Comparison of ENCODE assay signal across 7 cellular contexts in the genomic region with DNA sequence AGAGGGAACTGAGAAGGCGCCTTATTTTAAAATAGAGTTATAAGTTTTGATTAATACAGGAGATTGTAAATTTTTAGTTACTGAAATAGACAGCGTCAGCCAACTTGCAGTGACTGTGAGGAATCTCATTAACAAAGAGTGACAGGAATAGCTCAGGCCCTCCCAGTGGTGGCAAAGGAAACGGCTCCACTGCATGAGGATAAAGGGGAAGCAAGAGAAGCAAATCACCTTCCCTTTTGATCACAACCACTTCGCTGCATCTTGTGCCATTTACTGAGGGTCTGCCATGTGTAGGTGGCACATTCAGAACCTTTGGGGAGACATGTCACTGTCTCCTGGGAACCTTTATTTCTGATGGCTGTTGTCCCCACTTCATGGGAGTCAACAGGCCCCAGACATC.
"Had no signal": no experiment of that assay in that cellular context is flagged by ENCODE, and none has a peak within 500 bp of the region (broad histone marks: within the 10 kb centered on the region; RNA-seq: fewer than 3 reads in every experiment).

No MANE protein-coding gene starts in this region.

- H3K9me3 Mint-ChIP-seq: H9, IgD-negative memory B cell had no signal

- H3K4me3 Mint-ChIP-seq: H9, HFFc6, IgD-negative memory B cell had no signal

- H3K27ac Mint-ChIP-seq: HFFc6, IgD-negative memory B cell had no signal

- H3K27ac ChIP-seq: HL-60 had no signal

- DNase-seq: GOT3, H9, HFFc6 had no signal

- H3K4me1 Mint-ChIP-seq: IgD-negative memory B cell had no signal

- ATAC-seq: HCT116, HepG2 had no signal

- H3K36me3 Mint-ChIP-seq: IgD-negative memory B cell had no signal
